In the genomic region with DNA sequence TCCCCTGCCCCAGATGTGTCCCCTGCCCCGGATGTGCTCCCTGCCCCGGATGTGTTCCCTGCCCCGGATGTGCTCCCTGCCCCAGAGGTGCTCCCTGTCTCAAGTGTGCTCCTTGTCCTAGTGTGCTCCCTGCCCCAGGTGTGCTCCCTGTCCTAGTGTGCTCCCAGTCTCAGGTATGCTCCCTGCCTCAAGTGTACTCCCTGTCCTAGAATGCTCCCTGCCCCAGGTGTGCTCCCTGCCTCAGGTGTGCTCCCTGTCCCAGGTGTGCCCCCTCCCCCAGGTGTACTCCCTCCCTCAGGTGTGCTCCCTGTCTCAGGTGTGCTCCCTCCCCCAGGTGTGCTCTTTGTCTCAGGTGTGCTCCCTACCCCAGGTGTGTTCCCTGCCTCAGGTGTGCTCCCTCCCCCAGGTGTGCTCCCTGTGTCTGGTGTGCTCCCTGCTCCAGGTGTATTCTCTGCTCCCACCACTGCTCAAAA, we compare ENCODE assay signal across 2 cellular contexts.
TF ChIP-seq lines count a peak whose summit lies in the region.

No MANE protein-coding gene starts in this region.

TF ChIP-seq in SK-N-SH treated with all-trans-retinoic acid at 6 μM for 48 hours, 23 proteins besides CTCF, POLR2A, EP300 and RAD21 (continued from another document):
- TF ChIP-seq POU6F1 (CRISPR knock-in tag; IDR thresholded peaks at IDR 0.05; ENCODE audit: borderline replicate concordance, low read depth): no peak
- no peak for TF ChIP-seq TCF4 (CRISPR knock-in tag; IDR thresholded peaks at IDR 0.05; ENCODE audit: borderline replicate concordance)
- no peak for TF ChIP-seq ESRRG (CRISPR knock-in tag; IDR thresholded peaks at IDR 0.05)
- TF ChIP-seq ZC3H10 (CRISPR knock-in tag; IDR thresholded peaks at IDR 0.05): no peak
- no peak for TF ChIP-seq OSR1 (CRISPR knock-in tag; IDR thresholded peaks at IDR 0.05)
- no peak for TF ChIP-seq CSDC2 (CRISPR knock-in tag; IDR thresholded peaks at IDR 0.05)
- no peak for TF ChIP-seq ZFP3 (CRISPR knock-in tag; IDR thresholded peaks at IDR 0.05)
- TF ChIP-seq, protein P1, sequence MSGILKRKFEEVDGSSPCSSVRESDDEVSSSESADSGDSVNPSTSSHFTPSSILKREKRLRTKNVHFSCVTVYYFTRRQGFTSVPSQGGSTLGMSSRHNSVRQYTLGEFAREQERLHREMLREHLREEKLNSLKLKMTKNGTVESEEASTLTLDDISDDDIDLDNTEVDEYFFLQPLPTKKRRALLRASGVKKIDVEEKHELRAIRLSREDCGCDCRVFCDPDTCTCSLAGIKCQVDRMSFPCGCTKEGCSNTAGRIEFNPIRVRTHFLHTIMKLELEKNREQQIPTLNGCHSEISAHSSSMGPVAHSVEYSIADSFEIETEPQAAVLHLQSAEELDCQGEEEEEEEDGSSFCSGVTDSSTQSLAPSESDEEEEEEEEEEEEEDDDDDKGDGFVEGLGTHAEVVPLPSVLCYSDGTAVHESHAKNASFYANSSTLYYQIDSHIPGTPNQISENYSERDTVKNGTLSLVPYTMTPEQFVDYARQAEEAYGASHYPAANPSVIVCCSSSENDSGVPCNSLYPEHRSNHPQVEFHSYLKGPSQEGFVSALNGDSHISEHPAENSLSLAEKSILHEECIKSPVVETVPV (CRISPR knock-in tag; IDR thresholded peaks at IDR 0.05): no peak
- TF ChIP-seq ZNF70 (CRISPR knock-in tag; IDR thresholded peaks at IDR 0.05): no peak
- no peak for TF ChIP-seq ZNF8 (CRISPR knock-in tag; IDR thresholded peaks at IDR 0.05)
- TF ChIP-seq RARB (CRISPR knock-in tag; IDR thresholded peaks at IDR 0.05): no peak
- TF ChIP-seq BACH2 (CRISPR knock-in tag; IDR thresholded peaks at IDR 0.05; ENCODE audit: borderline replicate concordance): no peak
- no peak for TF ChIP-seq ZFP30 (CRISPR knock-in tag; IDR thresholded peaks at IDR 0.05)
- no peak for TF ChIP-seq TSHZ2 (CRISPR knock-in tag; IDR thresholded peaks at IDR 0.05)
TF ChIP-seq in SK-N-SH treated with all-trans-retinoic acid at 6 μM for 48 hours: peak in this region for 0.

TF ChIP-seq in GM12878, 131 proteins besides CTCF, POLR2A, EP300 and RAD21 (continued from another document):
- TF ChIP-seq FOXM1 (IDR thresholded peaks at IDR 0.05; ENCODE audit: low read depth, low read length) (no peak), ZBTB4 (CRISPR knock-in tag; IDR thresholded peaks at IDR 0.05) (no peak), TCF12 (IDR thresholded peaks at IDR 0.05; ENCODE audit: low read depth, low read length) (no peak), MEF2A (IDR thresholded peaks at IDR 0.05; ENCODE audit: insufficient read depth, low read depth, low read length) (no peak)
- TF ChIP-seq, protein P2, sequence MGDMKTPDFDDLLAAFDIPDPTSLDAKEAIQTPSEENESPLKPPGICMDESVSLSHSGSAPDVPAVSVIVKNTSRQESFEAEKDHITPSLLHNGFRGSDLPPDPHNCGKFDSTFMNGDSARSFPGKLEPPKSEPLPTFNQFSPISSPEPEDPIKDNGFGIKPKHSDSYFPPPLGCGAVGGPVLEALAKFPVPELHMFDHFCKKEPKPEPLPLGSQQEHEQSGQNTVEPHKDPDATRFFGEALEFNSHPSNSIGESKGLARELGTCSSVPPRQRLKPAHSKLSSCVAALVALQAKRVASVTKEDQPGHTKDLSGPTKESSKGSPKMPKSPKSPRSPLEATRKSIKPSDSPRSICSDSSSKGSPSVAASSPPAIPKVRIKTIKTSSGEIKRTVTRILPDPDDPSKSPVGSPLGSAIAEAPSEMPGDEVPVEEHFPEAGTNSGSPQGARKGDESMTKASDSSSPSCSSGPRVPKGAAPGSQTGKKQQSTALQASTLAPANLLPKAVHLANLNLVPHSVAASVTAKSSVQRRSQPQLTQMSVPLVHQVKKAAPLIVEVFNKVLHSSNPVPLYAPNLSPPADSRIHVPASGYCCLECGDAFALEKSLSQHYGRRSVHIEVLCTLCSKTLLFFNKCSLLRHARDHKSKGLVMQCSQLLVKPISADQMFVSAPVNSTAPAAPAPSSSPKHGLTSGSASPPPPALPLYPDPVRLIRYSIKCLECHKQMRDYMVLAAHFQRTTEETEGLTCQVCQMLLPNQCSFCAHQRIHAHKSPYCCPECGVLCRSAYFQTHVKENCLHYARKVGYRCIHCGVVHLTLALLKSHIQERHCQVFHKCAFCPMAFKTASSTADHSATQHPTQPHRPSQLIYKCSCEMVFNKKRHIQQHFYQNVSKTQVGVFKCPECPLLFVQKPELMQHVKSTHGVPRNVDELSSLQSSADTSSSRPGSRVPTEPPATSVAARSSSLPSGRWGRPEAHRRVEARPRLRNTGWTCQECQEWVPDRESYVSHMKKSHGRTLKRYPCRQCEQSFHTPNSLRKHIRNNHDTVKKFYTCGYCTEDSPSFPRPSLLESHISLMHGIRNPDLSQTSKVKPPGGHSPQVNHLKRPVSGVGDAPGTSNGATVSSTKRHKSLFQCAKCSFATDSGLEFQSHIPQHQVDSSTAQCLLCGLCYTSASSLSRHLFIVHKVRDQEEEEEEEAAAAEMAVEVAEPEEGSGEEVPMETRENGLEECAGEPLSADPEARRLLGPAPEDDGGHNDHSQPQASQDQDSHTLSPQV (IDR thresholded peaks at IDR 0.05): no peak
